ENCODE assay signal across 29 cellular contexts in the genomic region with DNA sequence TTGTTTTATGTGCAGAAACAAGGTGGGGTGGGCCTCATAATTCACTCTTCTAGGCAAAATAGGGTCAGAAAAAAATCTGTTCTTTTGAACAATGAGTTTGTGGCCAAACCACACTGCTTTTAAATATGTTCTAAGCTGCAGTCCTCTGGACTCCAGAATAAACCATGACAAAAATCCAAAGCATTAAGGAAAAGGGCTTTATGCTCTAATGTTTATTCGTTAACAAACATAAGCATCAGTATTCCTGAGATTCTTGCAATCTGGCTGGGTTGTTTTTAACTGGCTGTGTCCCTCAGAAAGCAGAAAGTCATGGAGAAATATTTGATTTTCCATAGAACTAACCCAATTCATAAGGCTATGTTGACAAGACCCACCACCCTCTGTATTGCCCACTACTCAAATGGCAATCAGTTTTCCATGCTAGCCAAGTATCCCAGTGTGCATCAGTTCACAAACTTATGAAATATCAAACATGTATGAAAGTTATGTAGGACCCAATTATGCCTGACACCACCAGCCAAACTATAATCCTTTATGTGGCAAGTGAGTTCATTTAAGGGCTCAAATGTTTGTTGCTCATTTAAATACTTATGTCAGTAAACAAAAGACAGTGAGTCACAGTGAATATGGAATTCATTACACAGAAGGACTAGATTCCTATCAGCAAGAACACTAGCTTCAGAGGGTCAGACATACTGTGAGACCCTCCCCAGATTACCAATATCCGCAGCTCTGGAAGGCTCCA. TPM values are rescaled to one million over a fixed set of nuclear protein-coding genes. Genes with fewer than 3 reads are reported as not detected.
A peak's percentile ranks its signal among the peaks of the same experiment; 100 is the strongest.
DNase-seq lines count a peak whose midpoint lies in the region; ATAC-seq, FAIRE-seq and TF ChIP-seq lines count a peak whose summit lies in the region.
"Had no signal": no experiment of that assay in that cellular context is flagged by ENCODE, and none has a peak within 500 bp of the region (broad histone marks: within the 10 kb centered on the region; RNA-seq: fewer than 3 reads in every experiment).

No MANE protein-coding gene starts in this region.

- no peak overlapping the region for H3K23ac ChIP-seq in trophoblast cell (ENCODE audit: low read length)

- H4K91ac ChIP-seq in trophoblast cell (ENCODE audit: low read depth, low read length): no peak overlapping the region

- H4K8ac ChIP-seq in trophoblast cell (ENCODE audit: low read depth, low read length): no peak overlapping the region

- H4K12ac ChIP-seq in trophoblast cell (ENCODE audit: low read depth, low read length): no peak overlapping the region

- H3K27me3 ChIP-seq in trophoblast cell (ENCODE audit: insufficient read depth, low read length) (no peaks in the 10 kb centered on the region), left ventricle myocardium inferior (ENCODE audit: low read depth) (peaks cover 14% of the 10 kb centered on the region)
- H3K27me3 ChIP-seq: BE2C, BLaER1 had no signal

- H3K18ac ChIP-seq in trophoblast cell (ENCODE audit: low read length): no peak overlapping the region

- H3K9me3 ChIP-seq in SK-N-MC (ENCODE audit: low read depth, low read length) (no peaks in the 10 kb centered on the region), trophoblast cell (ENCODE audit: insufficient read depth, low read depth, low read length) (no peaks in the 10 kb centered on the region), left ventricle myocardium inferior (replicated peaks) (no peaks in the 10 kb centered on the region)
- H3K9me3 ChIP-seq: A549, BE2C, BLaER1 had no signal

- H3K9ac ChIP-seq in SK-N-MC (ENCODE audit: insufficient read length): no peak overlapping the region
- H3K9ac ChIP-seq in trophoblast cell (ENCODE audit: low read length): no peak overlapping the region
- H3K9ac ChIP-seq: BLaER1 had no signal

- FAIRE-seq in HTR-8/SVneo (lab: Jason Lieb, UNC) (peak; percentile 13), urothelium cell line (lab: Jason Lieb, UNC) (peak; percentile 35)
- FAIRE-seq: A549, GM12878, GM12892, GM18507 had no signal

- H3K4me2 ChIP-seq in trophoblast cell (ENCODE audit: low read length): no peak overlapping the region
- H3K4me2 ChIP-seq: A549, BLaER1 had no signal

- 0 out of 2 replicates have a peak, but pooled peaks cover 4% of the 10 kb centered on the region for H3K36me3 ChIP-seq in SK-N-MC (ENCODE audit: insufficient read depth, low read length)
- H3K36me3 ChIP-seq in trophoblast cell (ENCODE audit: control insufficient read depth in 1 of 2, insufficient read depth in 2 of 2, low read length in 2 of 2): no peaks in the 10 kb centered on the region
- H3K36me3 ChIP-seq in left ventricle myocardium inferior: no peaks in the 10 kb centered on the region
- H3K36me3 ChIP-seq: BE2C, BLaER1 had no signal

- H3K4me3 ChIP-seq in SK-N-MC: no peak overlapping the region
- no peak overlapping the region for H3K4me3 ChIP-seq in trophoblast cell (ENCODE audit: low read depth, low read length)
- H3K4me3 ChIP-seq in left ventricle myocardium inferior: no peak overlapping the region
- H3K4me3 ChIP-seq: A549, BLaER1, GM12878 had no signal

- intact Hi-C loops in left ventricle myocardium inferior (cut with micrococcal nuclease): no loop called here

- no peaks in the 10 kb centered on the region for H3K79me2 ChIP-seq in trophoblast cell (ENCODE audit: control insufficient read depth, insufficient read depth, low read length, poor library complexity)

- H3K4ac ChIP-seq in trophoblast cell (ENCODE audit: low read depth, low read length): no peak overlapping the region

- H2BK5ac ChIP-seq in trophoblast cell (ENCODE audit: low read depth, low read length, poor library complexity): no peak overlapping the region

- no peak for ATAC-seq in GM21528 (IDR thresholded peaks at IDR 0.05; ENCODE audit: low FRiP score, unreplicated experiment)
- ATAC-seq: A549, GM12878 had no signal

- no peaks in the 10 kb centered on the region for H3K79me1 ChIP-seq in trophoblast cell (ENCODE audit: low read length)

- no peak overlapping the region for H2BK12ac ChIP-seq in trophoblast cell (ENCODE audit: low read length)

- H2AK5ac ChIP-seq in trophoblast cell (ENCODE audit: low read length): no peak overlapping the region

- no peak overlapping the region for H2AFZ ChIP-seq in trophoblast cell (ENCODE audit: insufficient read depth, low read length, poor library complexity)

- no peak for TF ChIP-seq CTCF in left ventricle myocardium inferior (IDR thresholded peaks at IDR 0.05; ENCODE audit: borderline replicate concordance)

- H3K27ac ChIP-seq in SK-N-MC (0 out of 2 replicates have a peak overlapping the region, but pooled peaks have one; percentile 20), trophoblast cell (ENCODE audit: low read depth, low read length) (no peak overlapping the region), left ventricle myocardium inferior (replicated peaks) (no peak overlapping the region)
- H3K27ac ChIP-seq: 22Rv1, A549, BLaER1 had no signal

- no peak overlapping the region for H2BK120ac ChIP-seq in trophoblast cell (ENCODE audit: insufficient read depth, low read length, poor library complexity)

- no CpG with 5 or more reads among the region's 2 CpGs for WGBS in trophoblast cell (ENCODE audit: extremely low coverage, insufficient coverage, insufficient read length)

- H3K4me1 ChIP-seq in trophoblast cell (ENCODE audit: control insufficient read depth in 1 of 2, insufficient read depth in 2 of 2, low read length in 2 of 2) (no peaks in the 10 kb centered on the region), left ventricle myocardium inferior (no peaks in the 10 kb centered on the region)
- H3K4me1 ChIP-seq: A549, BE2C, BLaER1 had no signal

- no peak overlapping the region for H3K14ac ChIP-seq in trophoblast cell (ENCODE audit: low read length)

- no peak for DNase-seq in HTR-8/SVneo (ENCODE audit: insufficient read length, low spot score)
- DNase-seq in SK-N-MC (ENCODE audit: low read depth, low spot score): no peak
- DNase-seq in trophoblast cell: peak; percentile 19 to 74
- DNase-seq in urothelium cell line (ENCODE audit: low spot score): no peak
- no peak for DNase-seq in left ventricle myocardium inferior
- no peak for DNase-seq in SHP77 (lab: John Stamatoyannopoulos, UW)
- DNase-seq: BE2C; C1 segment of cervical spinal cord; CD4-positive, alpha-beta memory T cell; CD4-positive, CD25-positive, alpha-beta regulatory T cell; CD8-positive, alpha-beta memory T cell; COR-L47; DMS 273 treated with DMSO at 0.1 percent for 48 hours; DMS153; DMS53; DMS79; DND-41; EL; GDM1 had no signal

RNA-seq across cellular contexts. Expression of a gene that starts 45.1 kb away (rescaled TPM):
- polyA plus RNA-seq in trophoblast cell (2013): 0.01 TPM in 2 replicates
- not detected for total RNA-seq in left ventricle myocardium inferior
- total RNA-seq: A172; CD4-positive, alpha-beta memory T cell; CD8-positive, alpha-beta memory T cell; G401 had no signal
- polyA plus RNA-seq: A549; CD14-positive monocyte; CD4-positive, alpha-beta memory T cell; CD4-positive, CD25-positive, alpha-beta regulatory T cell; CD8-positive, alpha-beta memory T cell had no signal

Comparison
In these comparisons a context has a peak if more than half of its experiments do, and no peak if none do; other contexts are left out.
1. DNase-seq: peak in trophoblast cell (2 of 2); none in HTR-8/SVneo (single experiment), SK-N-MC (single experiment), urothelium cell line (single experiment), left ventricle myocardium inferior (single experiment) and SHP77 (0 of 2).